Comparison of ENCODE assay signal across 2 cellular contexts in genomic region chr11:131588057-131588456, GRCh38.
TF ChIP-seq lines count a peak whose summit lies in the region.

No MANE protein-coding gene starts in this region.

TF ChIP-seq in K562, 482 proteins besides CTCF, POLR2A, EP300 and RAD21 (continued from another document):
- no peak for TF ChIP-seq PHF20 (IDR thresholded peaks at IDR 0.05; ENCODE audit: partially characterized antibody)
- no peak for TF ChIP-seq HMG20A (CRISPR knock-in tag; conservative IDR thresholded peaks at IDR 0.05)
- TF ChIP-seq ZNF133 (CRISPR knock-in tag; IDR thresholded peaks at IDR 0.05): no peak
- no peak for TF ChIP-seq BRD4 (IDR thresholded peaks at IDR 0.05)

TF ChIP-seq in H1, 55 proteins besides CTCF, POLR2A, EP300 and RAD21 (continued from another document):
- TF ChIP-seq KDM1A (IDR thresholded peaks at IDR 0.05; ENCODE audit: borderline replicate concordance, low read length) (peak; percentile 65; the same call in 1 of the 2 replicates), HDAC6 (IDR thresholded peaks at IDR 0.05; ENCODE audit: low read depth, low read length) (no peak), YY1 (IDR thresholded peaks at IDR 0.05; ENCODE audit: low read depth, low read length) (0 out of 2 replicates have a peak, but pooled peaks have one; percentile 44)
TF ChIP-seq in H1: peak in this region for 2.
